Comparison of ENCODE assay signal across 15 cellular contexts in the genomic region with DNA sequence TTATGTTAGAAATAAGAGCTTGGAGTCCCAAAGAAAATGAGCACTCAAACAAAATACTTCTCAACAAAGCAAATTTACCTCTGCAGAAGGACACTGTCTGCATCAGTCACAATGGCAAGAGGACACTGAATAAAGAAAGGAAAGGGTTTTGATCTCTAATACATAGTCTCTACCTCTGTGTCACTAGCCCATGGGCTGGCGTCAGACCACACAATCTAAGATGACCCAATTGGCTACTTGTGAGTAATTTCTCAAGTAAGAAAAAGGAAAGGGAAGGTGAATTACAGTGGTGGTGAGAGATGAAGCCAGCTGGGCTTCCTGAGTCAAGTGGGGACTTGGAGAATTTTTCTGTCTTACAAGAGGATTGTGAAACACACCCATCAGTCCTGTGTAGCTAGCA.
DNase-seq lines count a peak whose midpoint lies in the region; ATAC-seq and TF ChIP-seq lines count a peak whose summit lies in the region.
"Had no signal": no experiment of that assay in that cellular context is flagged by ENCODE, and none has a peak within 500 bp of the region (broad histone marks: within the 10 kb centered on the region; RNA-seq: fewer than 3 reads in every experiment).

No MANE protein-coding gene starts in this region.

- no peak overlapping the region for H3K4me3 ChIP-seq in epithelial cell of esophagus (ENCODE audit: low read length)
- H3K4me3 ChIP-seq: A549; BLaER1 treated with 17β-estradiol and CSF1 and Interleukin-3, amounts not matched to agents 10 nM and 100 nM had no signal

- no peak overlapping the region for H3K4me3 Mint-ChIP-seq in activated CD4-positive, alpha-beta memory T cell treated with anti-CD3 and anti-CD28 coated beads for 36 hours
- no peak overlapping the region for H3K4me3 Mint-ChIP-seq in activated CD4-positive, alpha-beta memory T cell treated with anti-CD3 and anti-CD28 coated beads, Interleukin-2, amount 10 ng/mL, durations not matched to agents 7 days and 5 days
- no peak overlapping the region for H3K4me3 Mint-ChIP-seq in activated T-helper 17 cell treated with anti-CD3 and anti-CD28 coated beads, Interleukin-2, amount 50 U/mL, for 72 hours
- H3K4me3 Mint-ChIP-seq in activated T-cell treated with anti-CD3 and anti-CD28 coated beads, Interleukin-2, amount 50 U/mL, for 4 hours: no peak overlapping the region
- H3K4me3 Mint-ChIP-seq: B cell; CD4-positive, alpha-beta T cell; CD8-positive, alpha-beta T cell had no signal

- DNase-seq in activated CD4-positive, alpha-beta memory T cell treated with anti-CD3 and anti-CD28 coated beads for 36 hours: peak; percentile 8
- DNase-seq in activated CD4-positive, alpha-beta memory T cell treated with anti-CD3 and anti-CD28 coated beads, Interleukin-2, amount 10 ng/mL, durations not matched to agents 7 days and 5 days: no peak
- peak; percentile 26 for DNase-seq in epithelial cell of esophagus (ENCODE audit: low read depth)
- DNase-seq in activated T-cell treated with anti-CD3 and anti-CD28 coated beads, Interleukin-2, amount 50 U/mL, for 4 hours: no peak
- DNase-seq in NCI-H510A (lab: John Stamatoyannopoulos, UW): no peak
- DNase-seq: AML-193; Caco-2; Calu3; CD4-positive, alpha-beta T cell; CD8-positive, alpha-beta T cell; GF-D8 had no signal

- H3K27me3 Mint-ChIP-seq in activated CD4-positive, alpha-beta memory T cell treated with anti-CD3 and anti-CD28 coated beads for 36 hours: no peaks in the 10 kb centered on the region
- H3K27me3 Mint-ChIP-seq in activated CD4-positive, alpha-beta memory T cell treated with anti-CD3 and anti-CD28 coated beads, Interleukin-2, amount 10 ng/mL, durations not matched to agents 7 days and 5 days: peaks cover 2% of the 10 kb centered on the region
- H3K27me3 Mint-ChIP-seq in activated T-helper 17 cell treated with anti-CD3 and anti-CD28 coated beads, Interleukin-2, amount 50 U/mL, for 72 hours: no peaks in the 10 kb centered on the region
- no peaks in the 10 kb centered on the region for H3K27me3 Mint-ChIP-seq in activated T-cell treated with anti-CD3 and anti-CD28 coated beads, Interleukin-2, amount 50 U/mL, for 4 hours (ENCODE audit: low read depth)
- H3K27me3 Mint-ChIP-seq: B cell; CD4-positive, alpha-beta T cell had no signal

- intact Hi-C loops in activated CD4-positive, alpha-beta memory T cell treated with anti-CD3 and anti-CD28 coated beads for 36 hours (cut with micrococcal nuclease): no loop called here

- peaks cover 10% of the 10 kb centered on the region for H3K4me1 Mint-ChIP-seq in activated CD4-positive, alpha-beta memory T cell treated with anti-CD3 and anti-CD28 coated beads for 36 hours (ENCODE audit: low read depth)
- peaks cover 5% of the 10 kb centered on the region for H3K4me1 Mint-ChIP-seq in activated CD4-positive, alpha-beta memory T cell treated with anti-CD3 and anti-CD28 coated beads, Interleukin-2, amount 10 ng/mL, durations not matched to agents 7 days and 5 days
- H3K4me1 Mint-ChIP-seq in activated T-helper 17 cell treated with anti-CD3 and anti-CD28 coated beads, Interleukin-2, amount 50 U/mL, for 72 hours: no peaks in the 10 kb centered on the region
- H3K4me1 Mint-ChIP-seq in activated T-cell treated with anti-CD3 and anti-CD28 coated beads, Interleukin-2, amount 50 U/mL, for 4 hours (ENCODE audit: low read depth): peaks cover 9% of the 10 kb centered on the region
- H3K4me1 Mint-ChIP-seq: B cell had no signal

- no peaks in the 10 kb centered on the region for H3K36me3 Mint-ChIP-seq in activated CD4-positive, alpha-beta memory T cell treated with anti-CD3 and anti-CD28 coated beads for 36 hours
- no peaks in the 10 kb centered on the region for H3K36me3 Mint-ChIP-seq in activated CD4-positive, alpha-beta memory T cell treated with anti-CD3 and anti-CD28 coated beads, Interleukin-2, amount 10 ng/mL, durations not matched to agents 7 days and 5 days (ENCODE audit: low read depth)
- no peaks in the 10 kb centered on the region for H3K36me3 Mint-ChIP-seq in activated T-helper 17 cell treated with anti-CD3 and anti-CD28 coated beads, Interleukin-2, amount 50 U/mL, for 72 hours (ENCODE audit: low read depth)
- H3K36me3 Mint-ChIP-seq in activated T-cell treated with anti-CD3 and anti-CD28 coated beads, Interleukin-2, amount 50 U/mL, for 4 hours (ENCODE audit: insufficient read depth): no peaks in the 10 kb centered on the region
- H3K36me3 Mint-ChIP-seq: CD8-positive, alpha-beta T cell had no signal

- peak; percentile 60 for ATAC-seq in activated T-helper 17 cell treated with anti-CD3 and anti-CD28 coated beads, Interleukin-2, amount 50 U/mL, for 72 hours (replicated peaks)
- ATAC-seq in activated T-cell treated with anti-CD3 and anti-CD28 coated beads, Interleukin-2, amount 50 U/mL, for 4 hours: no peak
- ATAC-seq: A549; CD8-positive, alpha-beta T cell had no signal

- no peak for TF ChIP-seq CTCF in epithelial cell of esophagus (IDR thresholded peaks at IDR 0.05; ENCODE audit: insufficient read depth, low read depth, low read length, missing control alignments)

- CTCF ChIA-PET in activated CD4-positive, alpha-beta memory T cell treated with anti-CD3 and anti-CD28 coated beads for 36 hours (lab: Charles Lee): no interaction called here
- CTCF ChIA-PET in activated CD4-positive, alpha-beta memory T cell treated with anti-CD3 and anti-CD28 coated beads, Interleukin-2, amount 10 ng/mL, durations not matched to agents 7 days and 5 days (lab: Charles Lee): no interaction called here

- POLR2A ChIA-PET in activated CD4-positive, alpha-beta memory T cell treated with anti-CD3 and anti-CD28 coated beads for 36 hours (lab: Charles Lee): no interaction called here
- POLR2A ChIA-PET in activated CD4-positive, alpha-beta memory T cell treated with anti-CD3 and anti-CD28 coated beads, Interleukin-2, amount 10 ng/mL, durations not matched to agents 7 days and 5 days (lab: Charles Lee): no interaction called here

- H3K9me3 Mint-ChIP-seq in activated CD4-positive, alpha-beta memory T cell treated with anti-CD3 and anti-CD28 coated beads for 36 hours: no peaks in the 10 kb centered on the region
- no peaks in the 10 kb centered on the region for H3K9me3 Mint-ChIP-seq in activated CD4-positive, alpha-beta memory T cell treated with anti-CD3 and anti-CD28 coated beads, Interleukin-2, amount 10 ng/mL, durations not matched to agents 7 days and 5 days
- H3K9me3 Mint-ChIP-seq in activated T-helper 17 cell treated with anti-CD3 and anti-CD28 coated beads, Interleukin-2, amount 50 U/mL, for 72 hours: no peaks in the 10 kb centered on the region
- no peaks in the 10 kb centered on the region for H3K9me3 Mint-ChIP-seq in activated T-cell treated with anti-CD3 and anti-CD28 coated beads, Interleukin-2, amount 50 U/mL, for 4 hours
- H3K9me3 Mint-ChIP-seq: CD4-positive, alpha-beta T cell; CD8-positive, alpha-beta T cell had no signal

- no peak overlapping the region for H3K27ac Mint-ChIP-seq in activated CD4-positive, alpha-beta memory T cell treated with anti-CD3 and anti-CD28 coated beads for 36 hours
- H3K27ac Mint-ChIP-seq in activated CD4-positive, alpha-beta memory T cell treated with anti-CD3 and anti-CD28 coated beads, Interleukin-2, amount 10 ng/mL, durations not matched to agents 7 days and 5 days: no peak overlapping the region
- H3K27ac Mint-ChIP-seq in activated T-helper 17 cell treated with anti-CD3 and anti-CD28 coated beads, Interleukin-2, amount 50 U/mL, for 72 hours: no peak overlapping the region
- H3K27ac Mint-ChIP-seq: B cell; CD4-positive, alpha-beta T cell; CD8-positive, alpha-beta T cell had no signal

Comparison
In these comparisons a context has a peak if more than half of its experiments do, and no peak if none do; other contexts are left out.
1. DNase-seq: peak in activated CD4-positive, alpha-beta memory T cell treated with anti-CD3 and anti-CD28 coated beads for 36 hours (single experiment) and epithelial cell of esophagus (single experiment); none in activated CD4-positive, alpha-beta memory T cell treated with anti-CD3 and anti-CD28 coated beads, Interleukin-2, amount 10 ng/mL, durations not matched to agents 7 days and 5 days (single experiment), activated T-cell treated with anti-CD3 and anti-CD28 coated beads, Interleukin-2, amount 50 U/mL, for 4 hours (single experiment) and NCI-H510A (single experiment).